Comparison of ENCODE assay signal across 9 cellular contexts in genomic region chr1:180066150-180066549, GRCh38.
"Had no signal": no experiment of that assay in that cellular context is flagged by ENCODE, and none has a peak within 500 bp of the region (broad histone marks: within the 10 kb centered on the region; RNA-seq: fewer than 3 reads in every experiment).

No MANE protein-coding gene starts in this region.

- H3K4me2 ChIP-seq: KMS-11 had no signal

- H3K9ac ChIP-seq: GM23248, KMS-11 had no signal

- H3K9me3 Mint-ChIP-seq: HFFc6 had no signal

- FAIRE-seq: HTR-8/SVneo had no signal

- H2AFZ ChIP-seq: GM23248 had no signal

- DNase-seq: GM23248, GOT3, H7, HFFc6, KBM-7 had no signal

- H3K9me3 ChIP-seq: HAP-1 had no signal

- ATAC-seq: HCT116 had no signal

- H3K4me1 ChIP-seq: HAP-1 had no signal

- H3K4me3 ChIP-seq: GM23248, HAP-1 had no signal

- H3K4me3 Mint-ChIP-seq: HFFc6 had no signal

- H3K27ac Mint-ChIP-seq: HFFc6 had no signal

- H3K27ac ChIP-seq: GM23248, KMS-11 had no signal
